Comparison of ENCODE assay signal across 11 cellular contexts in the genomic region with DNA sequence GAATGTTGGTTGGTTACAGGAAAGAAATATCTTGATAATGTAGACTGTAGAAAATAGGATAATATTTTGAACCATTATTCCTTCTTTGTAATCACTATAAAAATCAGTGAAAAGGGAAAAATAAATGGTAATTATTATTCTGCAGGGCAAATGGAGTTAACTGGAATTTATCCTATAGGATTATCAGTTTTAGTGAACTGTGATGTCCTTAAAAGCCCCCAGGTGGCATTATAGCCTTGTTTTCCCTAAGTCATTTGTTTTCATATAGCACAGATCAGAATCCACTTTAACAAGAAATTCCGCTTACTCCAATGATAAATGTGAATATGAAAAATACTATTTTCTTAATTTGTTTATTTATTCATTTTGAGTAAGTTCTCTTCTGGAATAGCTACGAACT. TPM values are rescaled to one million over a fixed set of nuclear protein-coding genes. Genes with fewer than 3 reads are reported as not detected.
DNase-seq lines count a peak whose midpoint lies in the region; FAIRE-seq and TF ChIP-seq lines count a peak whose summit lies in the region.
"Had no signal": no experiment of that assay in that cellular context is flagged by ENCODE, and none has a peak within 500 bp of the region (broad histone marks: within the 10 kb centered on the region; RNA-seq: fewer than 3 reads in every experiment).

No MANE protein-coding gene starts in this region.

- no peaks in the 10 kb centered on the region for H3K9me3 ChIP-seq in endothelial cell of umbilical vein (replicated peaks; ENCODE audit: control insufficient read depth, insufficient read depth, low read length)

- H3K9ac ChIP-seq in endothelial cell of umbilical vein (replicated peaks; ENCODE audit: extremely low read depth, insufficient read depth, low read length), result no peak overlapping the region

- dilution Hi-C loops in endothelial cell of umbilical vein (cut with MboI; ENCODE audit: extremely low pct_ligation_motif_present, low sequenced_read_pairs), result no loop called here

- H3K9me3 Mint-ChIP-seq in immature natural killer cell, result no peaks in the 10 kb centered on the region
- H3K9me3 Mint-ChIP-seq: mesothelial cell of epicardium had no signal

- intact Hi-C loops in endothelial cell of umbilical vein (cut with micrococcal nuclease), result loop anchor here (2.0 kb wide), 1 partner anchor 488 kb away; no protein-coding TSS in a partner anchor

- no TSS peak for BruUV-seq in endothelial cell of umbilical vein (replicated peaks; lab: Mats Ljungman, UMichigan)

- H3K36me3 ChIP-seq in endothelial cell of umbilical vein (ENCODE audit: control insufficient read depth in 2 of 2, extremely low read depth in 1 of 2, insufficient read depth in 2 of 2, low read length in 2 of 2), result no peaks in the 10 kb centered on the region

- no peaks in the 10 kb centered on the region for H4K20me1 ChIP-seq in endothelial cell of umbilical vein (replicated peaks; ENCODE audit: control insufficient read depth, extremely low read depth, insufficient read depth, low read length)

- TF ChIP-seq CTCF in AG09319 (IDR thresholded peaks at IDR 0.05; ENCODE audit: low read depth, low read length), result peak; percentile 4; the same call in 1 of the 2 replicates
- peak; percentile 16; the same call in 1 of the 2 replicates for TF ChIP-seq CTCF in GM12874 (IDR thresholded peaks at IDR 0.05; ENCODE audit: insufficient read depth, low read depth, low read length)
- TF ChIP-seq CTCF in endothelial cell of umbilical vein (IDR thresholded peaks at IDR 0.05; ENCODE audit: extremely low read depth in 1 of 2, insufficient read depth in 1 of 2, low read depth in 1 of 2, low read length in 2 of 2), result no peak

- H3K36me3 Mint-ChIP-seq in immature natural killer cell, result no peaks in the 10 kb centered on the region
- H3K36me3 Mint-ChIP-seq: mesothelial cell of epicardium had no signal

- no peak overlapping the region for H3K4me2 ChIP-seq in endothelial cell of umbilical vein (ENCODE audit: insufficient read depth, low read length)

- no peak overlapping the region for H3K4me3 ChIP-seq in endothelial cell of umbilical vein (replicated peaks in 1 of 3; ENCODE audit: insufficient read depth in 1 of 3, low read depth in 1 of 3, low read length in 3 of 3)

- no peak overlapping the region for H2AFZ ChIP-seq in endothelial cell of umbilical vein (ENCODE audit: low read depth, low read length)

- H3K27ac ChIP-seq in endothelial cell of umbilical vein (ENCODE audit: insufficient read depth, low read depth, low read length) (no peak overlapping the region), substantia nigra (ENCODE audit: low read depth, low read length, poor library complexity, severe bottlenecking) (no peak overlapping the region)

- TF ChIP-seq POLR2A in endothelial cell of umbilical vein (IDR thresholded peaks at IDR 0.05; ENCODE audit: low read depth, low read length), result no peak

- H3K27ac Mint-ChIP-seq in immature natural killer cell, result no peak overlapping the region
- H3K27ac Mint-ChIP-seq: mesothelial cell of epicardium had no signal

- CTCF ChIA-PET in endothelial cell of umbilical vein (lab: Charles Lee), result no interaction called here

- FAIRE-seq in endothelial cell of umbilical vein (lab: Jason Lieb, UNC), result no peak
- FAIRE-seq: colon, GM12892 had no signal

- H3K79me2 ChIP-seq in endothelial cell of umbilical vein (ENCODE audit: control insufficient read depth, insufficient read depth, low read length), result no peaks in the 10 kb centered on the region

- no peaks in the 10 kb centered on the region for H3K9me1 ChIP-seq in endothelial cell of umbilical vein (replicated peaks; ENCODE audit: control insufficient read depth, extremely low read depth, insufficient read depth, low read length)

- POLR2A ChIA-PET in endothelial cell of umbilical vein (lab: Charles Lee), result no interaction called here

- DNase-seq in AG09319 (ENCODE audit: extremely low read depth, low read depth), result no peak
- DNase-seq in NCI-H526 treated with DMSO at 0.1 percent for 48 hours (lab: John Stamatoyannopoulos, UW), result peak; percentile 15
- peak; percentile 2 for DNase-seq in endothelial cell of umbilical vein (ENCODE audit: low read depth, low spot score)
- no peak for DNase-seq in immature natural killer cell
- no peak for DNase-seq in substantia nigra (lab: John Stamatoyannopoulos, UW)
- no peak for DNase-seq in cerebellar nuclear complex (lab: John Stamatoyannopoulos, UW)
- no peak for DNase-seq in activated CD4-positive, alpha-beta T cell treated with anti-CD3 and anti-CD28 coated beads, Interleukin-2, amount 50 U/mL, for 4 hours

- H3K27me3 ChIP-seq in endothelial cell of umbilical vein (ENCODE audit: control insufficient read depth in 2 of 2, insufficient read depth in 2 of 2, low read length in 2 of 2), result peaks cover 0 to 5% of the 10 kb centered on the region in 2 experiments

- H3K4me1 ChIP-seq in endothelial cell of umbilical vein (ENCODE audit: control insufficient read depth, extremely low read depth, insufficient read depth, low read length), result no peaks in the 10 kb centered on the region

- H3K4me1 Mint-ChIP-seq in immature natural killer cell, result no peaks in the 10 kb centered on the region
- H3K4me1 Mint-ChIP-seq: mesothelial cell of epicardium had no signal

- no peak overlapping the region for H3K4me3 Mint-ChIP-seq in immature natural killer cell
- H3K4me3 Mint-ChIP-seq: mesothelial cell of epicardium had no signal

- H3K27me3 Mint-ChIP-seq in immature natural killer cell (ENCODE audit: low read depth in 3 of 3), result peaks cover 0 to 5% (median 2%) of the 10 kb centered on the region in 3 donors

TF ChIP-seq in endothelial cell of umbilical vein, 7 proteins besides CTCF, POLR2A, EP300 and RAD21:
- TF ChIP-seq GATA2 (IDR thresholded peaks at IDR 0.05; ENCODE audit: insufficient read depth, insufficient read length, low read depth, low read length), result no peak
- no peak for TF ChIP-seq FOS (IDR thresholded peaks at IDR 0.05; ENCODE audit: borderline replicate concordance, insufficient read depth, low read length)
- no peak for TF ChIP-seq MYC (IDR thresholded peaks at IDR 0.05; ENCODE audit: low read depth, low read length)
- TF ChIP-seq, protein P1, sequence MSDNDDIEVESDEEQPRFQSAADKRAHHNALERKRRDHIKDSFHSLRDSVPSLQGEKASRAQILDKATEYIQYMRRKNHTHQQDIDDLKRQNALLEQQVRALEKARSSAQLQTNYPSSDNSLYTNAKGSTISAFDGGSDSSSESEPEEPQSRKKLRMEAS (IDR thresholded peaks at IDR 0.05; ENCODE audit: insufficient read depth, insufficient read length), result no peak
- no peak for TF ChIP-seq JUN (IDR thresholded peaks at IDR 0.05; ENCODE audit: borderline replicate concordance, insufficient read depth, insufficient read length, low read depth)

RNA-seq across cellular contexts. Expression of a gene that starts 26.2 kb away (rescaled TPM):
- total RNA-seq in endothelial cell of umbilical vein, result 23.9 and 33.6 TPM in 2 replicates
- polyA plus RNA-seq in endothelial cell of umbilical vein (9.8 and 10.2 TPM in 2 replicates), immature natural killer cell (10 to 100 TPM; 27.9 to 39.8 (median 28.8) TPM)
- 22.9 and 24.3 TPM in 2 replicates for polyA plus RNA-seq in endothelial cell of umbilical vein (2011; cell fraction: cytosol; rRNA removed)
- polyA plus RNA-seq in endothelial cell of umbilical vein (2011; cell fraction: nucleus; rRNA removed), result 24.6 and 25.5 TPM in 2 replicates
- polyA plus RNA-seq in endothelial cell of umbilical vein (2012), result 42.2 and 58.3 TPM in 2 replicates
- 26.5 and 34.6 TPM in 2 replicates for polyA minus RNA-seq in endothelial cell of umbilical vein
- 10.4 TPM for polyA minus RNA-seq in endothelial cell of umbilical vein (2011; cell fraction: cytosol; rRNA and poly(A)+ RNA removed)
- polyA minus RNA-seq in endothelial cell of umbilical vein (2011; cell fraction: nucleus; rRNA and poly(A)+ RNA removed), result 23.7 and 28.6 TPM in 2 replicates

Comparison
In these comparisons a context has a peak if more than half of its experiments do, and no peak if none do; other contexts are left out.
1. DNase-seq: peak in NCI-H526 treated with DMSO at 0.1 percent for 48 hours (single experiment) and endothelial cell of umbilical vein (single experiment); none in AG09319 (single experiment), immature natural killer cell (0 of 3), substantia nigra (0 of 49), cerebellar nuclear complex (0 of 2) and activated CD4-positive, alpha-beta T cell treated with anti-CD3 and anti-CD28 coated beads, Interleukin-2, amount 50 U/mL, for 4 hours (0 of 2).
2. CTCF ChIP-seq: peak in AG09319 (single experiment) and GM12874 (single experiment); none in endothelial cell of umbilical vein (0 of 2).